ENCODE assay signal across 18 cellular contexts in the genomic region with DNA sequence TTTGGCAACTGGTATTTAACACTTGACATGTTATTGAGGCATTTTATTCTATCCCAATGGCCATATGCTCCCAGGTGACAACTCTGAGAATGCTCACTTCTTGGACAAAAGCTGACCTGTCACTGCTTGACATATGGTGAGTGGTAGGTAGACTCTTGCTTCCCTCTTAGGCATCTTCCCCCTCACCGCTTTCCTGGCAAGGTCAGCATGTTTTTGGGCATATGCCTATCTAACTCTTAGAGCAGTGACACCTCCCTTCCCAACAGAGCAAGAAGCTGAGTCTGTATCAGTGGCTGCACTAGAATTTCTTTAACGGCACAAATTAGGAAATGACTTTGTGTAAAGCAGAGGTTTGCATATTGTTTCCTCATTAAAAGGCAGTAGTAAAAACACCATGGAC.
"Had no signal": no experiment of that assay in that cellular context is flagged by ENCODE, and none has a peak within 500 bp of the region (broad histone marks: within the 10 kb centered on the region; RNA-seq: fewer than 3 reads in every experiment).

No MANE protein-coding gene starts in this region.

- H3K4me3 Mint-ChIP-seq: IgD-negative memory B cell had no signal

- H3K4me1 Mint-ChIP-seq: IgD-negative memory B cell had no signal

- DNase-seq: Kasumi-1; MM.1S; NCI-H1092 treated with DMSO at 0.1 percent for 48 hours; NCI-H1436 treated with DMSO at 0.1 percent for 48 hours; NCI-H1694; NCI-H187 treated with DMSO at 0.1 percent for 48 hours; NCI-H2029 treated with DMSO at 0.1 percent for 48 hours; NCI-H2171 treated with DMSO at 0.1 percent for 48 hours; NCI-H446 treated with DMSO at 0.1 percent for 48 hours; NCI-H524; NCI-H526 treated with DMSO at 0.1 percent for 48 hours; NCI-H774; NK-92 treated with Interleukin-12 subunit alpha and Interleukin-12 subunit beta, amount 100 ng/mL, for 24 hours; OCI-M1; PC-9; Peyer's patch; SHP77 had no signal

- H3K27me3 Mint-ChIP-seq: IgD-negative memory B cell had no signal

- H3K36me3 Mint-ChIP-seq: IgD-negative memory B cell had no signal
